In the genomic region with DNA sequence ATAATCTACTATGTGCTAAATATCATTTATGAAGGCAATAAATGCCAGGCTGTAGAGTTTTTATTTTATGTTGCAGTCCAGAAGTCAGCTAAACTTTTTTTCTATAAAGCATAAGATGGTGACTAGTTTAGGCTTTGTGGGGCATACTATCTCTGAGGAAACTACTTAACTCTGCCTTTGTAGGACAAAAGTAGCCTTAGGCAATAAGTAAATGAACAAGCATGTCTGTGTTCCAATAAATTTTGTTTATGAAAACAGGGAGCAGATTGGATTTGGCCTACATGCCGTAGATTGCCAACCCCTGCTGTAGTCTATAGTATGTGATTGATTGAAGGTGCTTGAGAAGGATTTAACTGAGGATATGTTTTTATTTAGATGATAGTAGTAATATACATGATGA, we compare ENCODE assay signal across 16 cellular contexts.
A peak's percentile ranks its signal among the peaks of the same experiment; 100 is the strongest.
DNase-seq lines count a peak whose midpoint lies in the region; ATAC-seq and TF ChIP-seq lines count a peak whose summit lies in the region.
"Had no signal": no experiment of that assay in that cellular context is flagged by ENCODE, and none has a peak within 500 bp of the region (broad histone marks: within the 10 kb centered on the region; RNA-seq: fewer than 3 reads in every experiment).

No MANE protein-coding gene starts in this region.

- H3K27ac ChIP-seq in 22Rv1 (peak overlapping the region; percentile 67), GM23338 (ENCODE audit: low read depth) (no peak overlapping the region)
- H3K27ac ChIP-seq: HL-60 had no signal

- TF ChIP-seq CTCF in 22Rv1 (IDR thresholded peaks at IDR 0.05): no peak
- no peak for TF ChIP-seq CTCF in GM23338 (conservative IDR thresholded peaks at IDR 0.05; ENCODE audit: low read depth in 2 of 2)

- H3K4me2 ChIP-seq in GM23338: no peak overlapping the region

- no peak for DNase-seq in GM23338 (ENCODE audit: low spot score)
- peak; percentile 27 for DNase-seq in NCI-H69 (lab: John Stamatoyannopoulos, UW)
- peak; percentile 34 for DNase-seq in fibroblast of gingiva (ENCODE audit: low read depth)
- no peak for DNase-seq in T-helper 1 cell
- DNase-seq: C1 segment of cervical spinal cord; CD4-positive, alpha-beta T cell; DMS79 treated with DMSO at 0.1 percent for 48 hours; GDM1; HCEC 1CT had no signal

- no peak overlapping the region for H2AFZ ChIP-seq in GM23338

- H3K4me3 Mint-ChIP-seq in GM23338: no peak overlapping the region
- H3K4me3 Mint-ChIP-seq: B cell; CD4-positive, alpha-beta T cell had no signal

- H3K27me3 Mint-ChIP-seq in GM23338 (ENCODE audit: insufficient read depth, low read depth, poor library complexity): no peaks in the 10 kb centered on the region
- H3K27me3 Mint-ChIP-seq: B cell; CD4-positive, alpha-beta T cell had no signal

- H3K4me3 ChIP-seq in GM23338: no peak overlapping the region
- H3K4me3 ChIP-seq: K562 had no signal

- no peaks in the 10 kb centered on the region for H3K36me3 ChIP-seq in GM23338 (ENCODE audit: insufficient read depth)

- ATAC-seq in GM23338 (no peak), GM21526 (IDR thresholded peaks at IDR 0.05; ENCODE audit: low FRiP score, unreplicated experiment) (no peak), GM18511 (IDR thresholded peaks at IDR 0.05; ENCODE audit: unreplicated experiment) (no peak), HG03442 (IDR thresholded peaks at IDR 0.05; ENCODE audit: unreplicated experiment) (no peak)
- ATAC-seq: K562 had no signal

- H3K9me2 ChIP-seq in GM23338 (ENCODE audit: insufficient read depth): no peaks in the 10 kb centered on the region

- H3F3A ChIP-seq in GM23338 (replicated peaks; ENCODE audit: low read depth): no peaks in the 10 kb centered on the region

- no peaks in the 10 kb centered on the region for H3K4me1 ChIP-seq in GM23338 (ENCODE audit: insufficient read depth)

- peak overlapping the region; percentile 6; the same call in 1 of the 2 replicates for H3K27ac Mint-ChIP-seq in GM23338
- H3K27ac Mint-ChIP-seq: B cell; CD4-positive, alpha-beta T cell had no signal

- H3K36me3 Mint-ChIP-seq in GM23338 (ENCODE audit: low read depth): no peaks in the 10 kb centered on the region

- H3K9me3 Mint-ChIP-seq in GM23338: peaks cover 2% of the 10 kb centered on the region; the same call in 2 of the 3 replicates
- H3K9me3 Mint-ChIP-seq: CD4-positive, alpha-beta T cell had no signal

- H4K20me1 ChIP-seq in GM23338 (replicated peaks; ENCODE audit: insufficient read depth): no peaks in the 10 kb centered on the region

- H3K27me3 ChIP-seq in GM23338 (ENCODE audit: insufficient read depth): no peaks in the 10 kb centered on the region

- H3K79me2 ChIP-seq in GM23338 (replicated peaks; ENCODE audit: insufficient read depth): no peaks in the 10 kb centered on the region

- H3K4me1 Mint-ChIP-seq in GM23338: no peaks in the 10 kb centered on the region
- H3K4me1 Mint-ChIP-seq: B cell had no signal

TF ChIP-seq in GM23338, 12 proteins besides CTCF, POLR2A, EP300 and RAD21 (continues in another document):
- no peak for TF ChIP-seq EZH2phosphoT487 (IDR thresholded peaks at IDR 0.05; ENCODE audit: unreplicated experiment)
- no peak for TF ChIP-seq ZNF114 (CRISPR knock-in tag; IDR thresholded peaks at IDR 0.05)
- no peak for TF ChIP-seq EZH2 (IDR thresholded peaks at IDR 0.05; ENCODE audit: low read depth, unreplicated experiment)
- TF ChIP-seq NANOG (IDR thresholded peaks at IDR 0.05; ENCODE audit: borderline replicate concordance): no peak
- TF ChIP-seq ZNF331 (CRISPR knock-in tag; IDR thresholded peaks at IDR 0.05; ENCODE audit: low read depth): no peak
- TF ChIP-seq, protein P1, sequence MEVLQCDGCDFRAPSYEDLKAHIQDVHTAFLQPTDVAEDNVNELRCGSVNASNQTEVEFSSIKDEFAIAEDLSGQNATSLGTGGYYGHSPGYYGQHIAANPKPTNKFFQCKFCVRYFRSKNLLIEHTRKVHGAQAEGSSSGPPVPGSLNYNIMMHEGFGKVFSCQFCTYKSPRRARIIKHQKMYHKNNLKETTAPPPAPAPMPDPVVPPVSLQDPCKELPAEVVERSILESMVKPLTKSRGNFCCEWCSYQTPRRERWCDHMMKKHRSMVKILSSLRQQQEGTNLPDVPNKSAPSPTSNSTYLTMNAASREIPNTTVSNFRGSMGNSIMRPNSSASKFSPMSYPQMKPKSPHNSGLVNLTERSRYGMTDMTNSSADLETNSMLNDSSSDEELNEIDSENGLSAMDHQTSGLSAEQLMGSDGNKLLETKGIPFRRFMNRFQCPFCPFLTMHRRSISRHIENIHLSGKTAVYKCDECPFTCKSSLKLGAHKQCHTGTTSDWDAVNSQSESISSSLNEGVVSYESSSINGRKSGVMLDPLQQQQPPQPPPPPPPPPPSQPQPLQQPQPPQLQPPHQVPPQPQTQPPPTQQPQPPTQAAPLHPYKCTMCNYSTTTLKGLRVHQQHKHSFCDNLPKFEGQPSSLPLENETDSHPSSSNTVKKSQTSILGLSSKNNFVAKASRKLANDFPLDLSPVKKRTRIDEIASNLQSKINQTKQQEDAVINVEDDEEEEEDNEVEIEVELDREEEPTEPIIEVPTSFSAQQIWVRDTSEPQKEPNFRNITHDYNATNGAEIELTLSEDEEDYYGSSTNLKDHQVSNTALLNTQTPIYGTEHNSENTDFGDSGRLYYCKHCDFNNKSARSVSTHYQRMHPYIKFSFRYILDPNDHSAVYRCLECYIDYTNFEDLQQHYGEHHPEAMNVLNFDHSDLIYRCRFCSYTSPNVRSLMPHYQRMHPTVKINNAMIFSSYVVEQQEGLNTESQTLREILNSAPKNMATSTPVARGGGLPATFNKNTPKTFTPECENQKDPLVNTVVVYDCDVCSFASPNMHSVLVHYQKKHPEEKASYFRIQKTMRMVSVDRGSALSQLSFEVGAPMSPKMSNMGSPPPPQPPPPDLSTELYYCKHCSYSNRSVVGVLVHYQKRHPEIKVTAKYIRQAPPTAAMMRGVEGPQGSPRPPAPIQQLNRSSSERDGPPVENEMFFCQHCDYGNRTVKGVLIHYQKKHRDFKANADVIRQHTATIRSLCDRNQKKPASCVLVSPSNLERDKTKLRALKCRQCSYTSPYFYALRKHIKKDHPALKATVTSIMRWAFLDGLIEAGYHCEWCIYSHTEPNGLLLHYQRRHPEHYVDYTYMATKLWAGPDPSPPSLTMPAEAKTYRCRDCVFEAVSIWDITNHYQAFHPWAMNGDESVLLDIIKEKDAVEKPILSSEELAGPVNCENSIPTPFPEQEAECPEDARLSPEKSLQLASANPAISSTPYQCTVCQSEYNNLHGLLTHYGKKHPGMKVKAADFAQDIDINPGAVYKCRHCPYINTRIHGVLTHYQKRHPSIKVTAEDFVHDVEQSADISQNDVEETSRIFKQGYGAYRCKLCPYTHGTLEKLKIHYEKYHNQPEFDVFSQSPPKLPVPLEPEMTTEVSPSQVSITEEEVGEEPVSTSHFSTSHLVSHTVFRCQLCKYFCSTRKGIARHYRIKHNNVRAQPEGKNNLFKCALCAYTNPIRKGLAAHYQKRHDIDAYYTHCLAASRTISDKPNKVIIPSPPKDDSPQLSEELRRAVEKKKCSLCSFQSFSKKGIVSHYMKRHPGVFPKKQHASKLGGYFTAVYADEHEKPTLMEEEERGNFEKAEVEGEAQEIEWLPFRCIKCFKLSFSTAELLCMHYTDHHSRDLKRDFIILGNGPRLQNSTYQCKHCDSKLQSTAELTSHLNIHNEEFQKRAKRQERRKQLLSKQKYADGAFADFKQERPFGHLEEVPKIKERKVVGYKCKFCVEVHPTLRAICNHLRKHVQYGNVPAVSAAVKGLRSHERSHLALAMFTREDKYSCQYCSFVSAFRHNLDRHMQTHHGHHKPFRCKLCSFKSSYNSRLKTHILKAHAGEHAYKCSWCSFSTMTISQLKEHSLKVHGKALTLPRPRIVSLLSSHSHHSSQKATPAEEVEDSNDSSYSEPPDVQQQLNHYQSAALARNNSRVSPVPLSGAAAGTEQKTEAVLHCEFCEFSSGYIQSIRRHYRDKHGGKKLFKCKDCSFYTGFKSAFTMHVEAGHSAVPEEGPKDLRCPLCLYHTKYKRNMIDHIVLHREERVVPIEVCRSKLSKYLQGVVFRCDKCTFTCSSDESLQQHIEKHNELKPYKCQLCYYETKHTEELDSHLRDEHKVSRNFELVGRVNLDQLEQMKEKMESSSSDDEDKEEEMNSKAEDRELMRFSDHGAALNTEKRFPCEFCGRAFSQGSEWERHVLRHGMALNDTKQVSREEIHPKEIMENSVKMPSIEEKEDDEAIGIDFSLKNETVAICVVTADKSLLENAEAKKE (CRISPR knock-in tag; IDR thresholded peaks at IDR 0.05): no peak
- TF ChIP-seq, protein P2, sequence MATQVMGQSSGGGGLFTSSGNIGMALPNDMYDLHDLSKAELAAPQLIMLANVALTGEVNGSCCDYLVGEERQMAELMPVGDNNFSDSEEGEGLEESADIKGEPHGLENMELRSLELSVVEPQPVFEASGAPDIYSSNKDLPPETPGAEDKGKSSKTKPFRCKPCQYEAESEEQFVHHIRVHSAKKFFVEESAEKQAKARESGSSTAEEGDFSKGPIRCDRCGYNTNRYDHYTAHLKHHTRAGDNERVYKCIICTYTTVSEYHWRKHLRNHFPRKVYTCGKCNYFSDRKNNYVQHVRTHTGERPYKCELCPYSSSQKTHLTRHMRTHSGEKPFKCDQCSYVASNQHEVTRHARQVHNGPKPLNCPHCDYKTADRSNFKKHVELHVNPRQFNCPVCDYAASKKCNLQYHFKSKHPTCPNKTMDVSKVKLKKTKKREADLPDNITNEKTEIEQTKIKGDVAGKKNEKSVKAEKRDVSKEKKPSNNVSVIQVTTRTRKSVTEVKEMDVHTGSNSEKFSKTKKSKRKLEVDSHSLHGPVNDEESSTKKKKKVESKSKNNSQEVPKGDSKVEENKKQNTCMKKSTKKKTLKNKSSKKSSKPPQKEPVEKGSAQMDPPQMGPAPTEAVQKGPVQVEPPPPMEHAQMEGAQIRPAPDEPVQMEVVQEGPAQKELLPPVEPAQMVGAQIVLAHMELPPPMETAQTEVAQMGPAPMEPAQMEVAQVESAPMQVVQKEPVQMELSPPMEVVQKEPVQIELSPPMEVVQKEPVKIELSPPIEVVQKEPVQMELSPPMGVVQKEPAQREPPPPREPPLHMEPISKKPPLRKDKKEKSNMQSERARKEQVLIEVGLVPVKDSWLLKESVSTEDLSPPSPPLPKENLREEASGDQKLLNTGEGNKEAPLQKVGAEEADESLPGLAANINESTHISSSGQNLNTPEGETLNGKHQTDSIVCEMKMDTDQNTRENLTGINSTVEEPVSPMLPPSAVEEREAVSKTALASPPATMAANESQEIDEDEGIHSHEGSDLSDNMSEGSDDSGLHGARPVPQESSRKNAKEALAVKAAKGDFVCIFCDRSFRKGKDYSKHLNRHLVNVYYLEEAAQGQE (IDR thresholded peaks at IDR 0.05; ENCODE audit: unreplicated experiment): no peak
- no peak for TF ChIP-seq STAT1 (IDR thresholded peaks at IDR 0.05; ENCODE audit: unreplicated experiment)
- TF ChIP-seq JUNB (IDR thresholded peaks at IDR 0.05; ENCODE audit: unreplicated experiment): no peak
- no peak for TF ChIP-seq CREB1 (CRISPR knock-in tag; IDR thresholded peaks at IDR 0.05; ENCODE audit: low read depth)

Comparison
In these comparisons a context has a peak if more than half of its experiments do, and no peak if none do; other contexts are left out.
1. DNase-seq: peak in NCI-H69 (single experiment) and fibroblast of gingiva (single experiment); none in GM23338 (single experiment) and T-helper 1 cell (0 of 5).